In genomic region chr3:165522371-165522770, GRCh38 we compare ENCODE assay signal across 28 cellular contexts.
"Had no signal": no experiment of that assay in that cellular context is flagged by ENCODE, and none has a peak within 500 bp of the region (broad histone marks: within the 10 kb centered on the region; RNA-seq: fewer than 3 reads in every experiment).

No MANE protein-coding gene starts in this region.

- H3K36me3 ChIP-seq: gastrocnemius medialis, suprapubic skin, tibial artery, upper lobe of right lung had no signal

- H3K27me3 Mint-ChIP-seq: activated CD4-positive, alpha-beta memory T cell treated with anti-CD3 and anti-CD28 coated beads, Interleukin-2, amount 10 ng/mL, durations not matched to agents 7 days and 5 days; activated CD4-positive, alpha-beta T cell treated with anti-CD3 and anti-CD28 coated beads, Interleukin-2, amount 10 ng/mL, durations not matched to agents 7 days and 5 days; activated naive CD4-positive, alpha-beta T cell treated with anti-CD3 and anti-CD28 coated beads, Interleukin-2, amount 50 U/mL, for 24 hours; activated naive CD8-positive, alpha-beta T cell treated with anti-CD3 and anti-CD28 coated beads, Interleukin-2, amount 50 U/mL, for 24 hours; naive B cell had no signal

- H3K9me3 ChIP-seq: gastrocnemius medialis, tibial artery, upper lobe of right lung had no signal

- H3K9me3 Mint-ChIP-seq: activated naive CD4-positive, alpha-beta T cell treated with anti-CD3 and anti-CD28 coated beads, Interleukin-2, amount 50 U/mL, for 24 hours; mesothelial cell of epicardium; nephron progenitor cell; WTC11 had no signal

- H3K4me3 ChIP-seq: coronary artery, dorsolateral prefrontal cortex, gastrocnemius medialis, suprapubic skin, tibial artery, upper lobe of right lung had no signal

- H3K4me3 Mint-ChIP-seq: activated CD4-positive, alpha-beta memory T cell treated with anti-CD3 and anti-CD28 coated beads, Interleukin-2, amount 10 ng/mL, durations not matched to agents 7 days and 5 days; activated CD4-positive, alpha-beta T cell treated with anti-CD3 and anti-CD28 coated beads, Interleukin-2, amount 10 ng/mL, durations not matched to agents 7 days and 5 days; activated naive CD4-positive, alpha-beta T cell treated with anti-CD3 and anti-CD28 coated beads, Interleukin-2, amount 50 U/mL, for 24 hours; activated naive CD8-positive, alpha-beta T cell treated with anti-CD3 and anti-CD28 coated beads, Interleukin-2, amount 50 U/mL, for 24 hours; mesothelial cell of epicardium; naive B cell; nephron progenitor cell; WTC11 had no signal

- H3K36me3 Mint-ChIP-seq: activated naive CD4-positive, alpha-beta T cell treated with anti-CD3 and anti-CD28 coated beads, Interleukin-2, amount 50 U/mL, for 24 hours; mesothelial cell of epicardium; naive B cell; WTC11 had no signal

- H3K27me3 ChIP-seq: dorsolateral prefrontal cortex, gastrocnemius medialis, suprapubic skin, tibial artery, upper lobe of right lung had no signal

- H3K4me1 Mint-ChIP-seq: activated CD4-positive, alpha-beta memory T cell treated with anti-CD3 and anti-CD28 coated beads, Interleukin-2, amount 10 ng/mL, durations not matched to agents 7 days and 5 days; activated CD4-positive, alpha-beta T cell treated with anti-CD3 and anti-CD28 coated beads, Interleukin-2, amount 10 ng/mL, durations not matched to agents 7 days and 5 days; activated naive CD4-positive, alpha-beta T cell treated with anti-CD3 and anti-CD28 coated beads, Interleukin-2, amount 50 U/mL, for 24 hours; activated naive CD8-positive, alpha-beta T cell treated with anti-CD3 and anti-CD28 coated beads, Interleukin-2, amount 50 U/mL, for 24 hours; naive B cell; nephron progenitor cell had no signal

- H3K27ac Mint-ChIP-seq: activated CD4-positive, alpha-beta memory T cell treated with anti-CD3 and anti-CD28 coated beads, Interleukin-2, amount 10 ng/mL, durations not matched to agents 7 days and 5 days; activated CD4-positive, alpha-beta T cell treated with anti-CD3 and anti-CD28 coated beads, Interleukin-2, amount 10 ng/mL, durations not matched to agents 7 days and 5 days; activated naive CD4-positive, alpha-beta T cell treated with anti-CD3 and anti-CD28 coated beads, Interleukin-2, amount 50 U/mL, for 24 hours; activated naive CD8-positive, alpha-beta T cell treated with anti-CD3 and anti-CD28 coated beads, Interleukin-2, amount 50 U/mL, for 24 hours; activated T-helper 2 cell treated with anti-CD3 and anti-CD28 coated beads, Interferon-gamma antibody, Interleukin-2, Interleukin-4, amounts not matched to agents 10 μg/mL and 5 μg/mL and 100 μg/mL, durations not matched to agents 14 hours and 24 hours and 36 hours; mesothelial cell of epicardium; naive B cell; nephron progenitor cell; WTC11 had no signal

- H2AFZ ChIP-seq: parathyroid adenoma had no signal

- H3K9ac ChIP-seq: parathyroid adenoma had no signal

- H3K79me2 ChIP-seq: parathyroid adenoma had no signal

- H3K4me1 ChIP-seq: gastrocnemius medialis, parathyroid adenoma, suprapubic skin, tibial artery, upper lobe of right lung had no signal

- ATAC-seq: activated naive CD8-positive, alpha-beta T cell treated with anti-CD3 and anti-CD28 coated beads, Interleukin-2, amount 50 U/mL, for 24 hours; gastrocnemius medialis; left cardiac atrium; right cardiac atrium; upper lobe of right lung; WTC11 had no signal

- H3K27ac ChIP-seq: coronary artery, dorsolateral prefrontal cortex, gastrocnemius medialis, parathyroid adenoma, suprapubic skin, tibial artery, upper lobe of right lung had no signal

- DNase-seq: activated CD4-positive, alpha-beta memory T cell treated with anti-CD3 and anti-CD28 coated beads, Interleukin-2, amount 10 ng/mL, durations not matched to agents 7 days and 5 days; activated CD4-positive, alpha-beta T cell treated with anti-CD3 and anti-CD28 coated beads for 1 hour; activated CD4-positive, alpha-beta T cell treated with anti-CD3 and anti-CD28 coated beads, Interleukin-2, amount 10 ng/mL, durations not matched to agents 7 days and 5 days; activated naive CD8-positive, alpha-beta T cell treated with anti-CD3 and anti-CD28 coated beads, Interleukin-2, amount 50 U/mL, for 24 hours; activated T-cell treated with anti-CD3 and anti-CD28 coated beads, Interleukin-2, amount 50 U/mL, for 48 hours; amygdala; effector memory CD4-positive, alpha-beta T cell; erythroblast; gastrocnemius medialis; glutamatergic neuron; left cardiac atrium; mammary epithelial cell; naive B cell; nephron progenitor cell; occipital lobe; right cardiac atrium; stimulated activated naive CD4-positive, alpha-beta T cell; T-helper 2 cell; tibial artery; upper lobe of right lung had no signal
